ENCODE assay signal across 1 cellular context in the genomic region with DNA sequence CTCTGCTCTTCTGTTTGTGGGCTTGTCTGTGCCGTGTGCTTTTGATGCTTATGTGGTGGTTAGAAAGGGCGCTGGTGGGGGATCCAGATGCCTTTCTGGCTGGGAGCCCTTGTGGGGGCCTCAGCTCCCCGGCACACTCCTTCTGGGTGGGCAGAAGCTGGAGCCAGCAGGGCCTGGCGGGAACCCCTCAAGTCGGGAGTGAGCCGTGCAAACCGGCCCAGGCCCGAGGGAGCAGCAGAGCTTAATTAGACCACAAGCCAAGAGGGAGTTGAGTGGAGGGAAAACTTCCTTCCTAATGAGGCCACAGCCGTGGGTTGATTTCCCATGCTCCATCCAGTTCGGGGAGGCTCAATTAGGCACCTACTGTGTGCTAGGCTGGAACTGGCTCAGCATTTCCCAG.
TF ChIP-seq lines count a peak whose summit lies in the region.

No MANE protein-coding gene starts in this region.

TF ChIP-seq in GM23338, 12 proteins besides CTCF, POLR2A, EP300 and RAD21 (continued from another document):
- TF ChIP-seq, protein P1, sequence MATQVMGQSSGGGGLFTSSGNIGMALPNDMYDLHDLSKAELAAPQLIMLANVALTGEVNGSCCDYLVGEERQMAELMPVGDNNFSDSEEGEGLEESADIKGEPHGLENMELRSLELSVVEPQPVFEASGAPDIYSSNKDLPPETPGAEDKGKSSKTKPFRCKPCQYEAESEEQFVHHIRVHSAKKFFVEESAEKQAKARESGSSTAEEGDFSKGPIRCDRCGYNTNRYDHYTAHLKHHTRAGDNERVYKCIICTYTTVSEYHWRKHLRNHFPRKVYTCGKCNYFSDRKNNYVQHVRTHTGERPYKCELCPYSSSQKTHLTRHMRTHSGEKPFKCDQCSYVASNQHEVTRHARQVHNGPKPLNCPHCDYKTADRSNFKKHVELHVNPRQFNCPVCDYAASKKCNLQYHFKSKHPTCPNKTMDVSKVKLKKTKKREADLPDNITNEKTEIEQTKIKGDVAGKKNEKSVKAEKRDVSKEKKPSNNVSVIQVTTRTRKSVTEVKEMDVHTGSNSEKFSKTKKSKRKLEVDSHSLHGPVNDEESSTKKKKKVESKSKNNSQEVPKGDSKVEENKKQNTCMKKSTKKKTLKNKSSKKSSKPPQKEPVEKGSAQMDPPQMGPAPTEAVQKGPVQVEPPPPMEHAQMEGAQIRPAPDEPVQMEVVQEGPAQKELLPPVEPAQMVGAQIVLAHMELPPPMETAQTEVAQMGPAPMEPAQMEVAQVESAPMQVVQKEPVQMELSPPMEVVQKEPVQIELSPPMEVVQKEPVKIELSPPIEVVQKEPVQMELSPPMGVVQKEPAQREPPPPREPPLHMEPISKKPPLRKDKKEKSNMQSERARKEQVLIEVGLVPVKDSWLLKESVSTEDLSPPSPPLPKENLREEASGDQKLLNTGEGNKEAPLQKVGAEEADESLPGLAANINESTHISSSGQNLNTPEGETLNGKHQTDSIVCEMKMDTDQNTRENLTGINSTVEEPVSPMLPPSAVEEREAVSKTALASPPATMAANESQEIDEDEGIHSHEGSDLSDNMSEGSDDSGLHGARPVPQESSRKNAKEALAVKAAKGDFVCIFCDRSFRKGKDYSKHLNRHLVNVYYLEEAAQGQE (IDR thresholded peaks at IDR 0.05; ENCODE audit: unreplicated experiment): no peak
- TF ChIP-seq EZH2 (IDR thresholded peaks at IDR 0.05; ENCODE audit: low read depth, unreplicated experiment): no peak
